26 cellular contexts compared by ENCODE assay signal in the genomic region with DNA sequence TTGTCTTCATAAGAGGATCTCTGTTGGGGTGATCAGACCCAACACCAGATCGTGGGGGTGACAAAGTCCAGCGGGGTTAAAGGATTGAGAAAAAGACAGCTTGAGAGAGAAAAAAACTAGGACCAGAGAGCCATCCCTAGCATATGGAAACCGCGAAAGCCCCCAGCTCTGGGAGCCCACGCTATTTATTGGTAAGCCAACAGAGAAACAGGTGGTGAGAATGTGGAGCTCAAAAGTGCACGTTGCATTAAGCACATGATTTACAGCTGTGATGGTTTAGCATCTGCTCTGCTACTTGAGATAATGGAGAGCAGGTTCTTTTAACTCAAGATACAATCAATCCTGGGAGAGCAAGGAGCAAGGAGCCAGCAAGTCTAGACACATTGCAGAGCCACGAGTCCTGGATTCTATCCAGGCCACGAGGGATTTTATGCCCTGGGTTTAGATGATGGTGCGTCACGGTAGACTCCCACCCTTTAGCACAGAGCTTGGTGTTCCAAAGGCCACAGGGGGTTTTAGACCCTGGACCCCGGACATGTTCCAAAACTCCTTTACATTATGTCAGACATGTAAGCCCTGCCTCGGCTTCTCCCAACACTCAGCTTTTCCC.
"Had no signal": no experiment of that assay in that cellular context is flagged by ENCODE, and none has a peak within 500 bp of the region (broad histone marks: within the 10 kb centered on the region; RNA-seq: fewer than 3 reads in every experiment).

No MANE protein-coding gene starts in this region.

- H3K36me3 ChIP-seq: gastroesophageal sphincter, heart right ventricle, lower lobe of right lung, prostate gland, sigmoid colon, tibial artery, upper lobe of left lung had no signal

- ATAC-seq: esophagus mucosa; foreskin keratinocyte; gastroesophageal sphincter; heart right ventricle; left ventricle myocardium superior; lower lobe of right lung; naive thymus-derived CD8-positive, alpha-beta T cell; right cardiac atrium; stimulated activated memory B cell treated with anti-CD40 and anti-IgM and Interleukin-4, amounts not matched to agents 10 μg/mL and 1 μg/mL and 100 μg/mL, for 72 hours; stimulated activated naive CD8-positive, alpha-beta T cell treated with anti-CD3 and anti-CD28 coated beads, Interleukin-15, Interleukin-2, amounts not matched to agents 100 U/mL and 50 U/mL, for 24 hours had no signal

- H3K27me3 ChIP-seq: testis had no signal

- FAIRE-seq: colon, islet of Langerhans, urothelium cell line had no signal

- H3K9me3 ChIP-seq: lower lobe of right lung, prostate gland, sigmoid colon, testis, tibial artery had no signal

- H3K4me1 ChIP-seq: foreskin keratinocyte, lower lobe of right lung, prostate gland had no signal

- DNase-seq: effector CD8-positive, alpha-beta T cell; endodermal cell; foreskin keratinocyte; heart right ventricle; hippocampal formation; left ventricle myocardium superior; lower lobe of right lung; naive thymus-derived CD8-positive, alpha-beta T cell; nephron progenitor cell; nucleus accumbens; right cardiac atrium; sigmoid colon; stimulated activated CD4-positive, alpha-beta T cell treated with anti-CD3 and anti-CD28 coated beads, Interleukin-4, amount 100 ng/mL, for 4 hours; stimulated activated naive CD8-positive, alpha-beta T cell treated with anti-CD3 and anti-CD28 coated beads, Interleukin-15, Interleukin-2, amounts not matched to agents 100 U/mL and 50 U/mL, for 24 hours; substantia nigra; testis; tibial artery; upper lobe of left lung had no signal

- H3K4me3 ChIP-seq: gastroesophageal sphincter, heart right ventricle, lower lobe of right lung, prostate gland, sigmoid colon, testis, tibial artery, upper lobe of left lung had no signal

- H3K27ac ChIP-seq: epithelial cell of prostate, foreskin keratinocyte, gastroesophageal sphincter, heart right ventricle, lower lobe of right lung, prostate gland, sigmoid colon, testis, tibial artery, upper lobe of left lung had no signal
